Comparison of ENCODE assay signal across 1 cellular context in genomic region chr3:141126661-141127343, GRCh38.
TF ChIP-seq lines count a peak whose summit lies in the region.

No MANE protein-coding gene starts in this region.

TF ChIP-seq in H1, 55 proteins besides CTCF, POLR2A, EP300 and RAD21:
- TF ChIP-seq CEBPB (IDR thresholded peaks at IDR 0.05; ENCODE audit: low read depth, low read length) (no peak), SP4 (IDR thresholded peaks at IDR 0.05; ENCODE audit: low read length) (no peak), YY1 (IDR thresholded peaks at IDR 0.05; ENCODE audit: low read depth, low read length) (no peak), RBBP5 (IDR thresholded peaks at IDR 0.05; ENCODE audit: borderline replicate concordance, low read depth, low read length) (no peak), HDAC6 (IDR thresholded peaks at IDR 0.05; ENCODE audit: low read depth, low read length) (no peak), RXRA (IDR thresholded peaks at IDR 0.05; ENCODE audit: insufficient read depth, low read depth, low read length) (no peak), PHF8 (conservative IDR thresholded peaks at IDR 0.05; ENCODE audit: low read depth, low read length) (no peak), JUN (IDR thresholded peaks at IDR 0.05; ENCODE audit: low read depth, low read length) (no peak), TCF12 (IDR thresholded peaks at IDR 0.05; ENCODE audit: low read depth, low read length) (no peak), TAF7 (optimal IDR thresholded peaks at IDR 0.05; ENCODE audit: borderline replicate concordance, low read depth, low read length) (no peak), MAFK (IDR thresholded peaks at IDR 0.05; ENCODE audit: low read depth, low read length) (no peak), TBP (IDR thresholded peaks at IDR 0.05; ENCODE audit: low read depth, low read length) (no peak), CREB1 (IDR thresholded peaks at IDR 0.05) (no peak), ATF3 (IDR thresholded peaks at IDR 0.05; ENCODE audit: insufficient read depth, low read depth, low read length) (no peak), EZH2 (IDR thresholded peaks at IDR 0.05; ENCODE audit: low read depth, low read length, severe bottlenecking) (no peak)
